Comparison of ENCODE assay signal across 12 cellular contexts in genomic region chr15:77541421-77542181, GRCh38.
A peak's percentile ranks its signal among the peaks of the same experiment; 100 is the strongest.
DNase-seq lines count a peak whose midpoint lies in the region; ATAC-seq and TF ChIP-seq lines count a peak whose summit lies in the region.
"Had no signal": no experiment of that assay in that cellular context is flagged by ENCODE, and none has a peak within 500 bp of the region (broad histone marks: within the 10 kb centered on the region; RNA-seq: fewer than 3 reads in every experiment).

No MANE protein-coding gene starts in this region.

- no peak for TF ChIP-seq CTCF in spleen (IDR thresholded peaks at IDR 0.05 in 8 of 11, conservative IDR thresholded peaks at IDR 0.05 in 3 of 11)

- no peaks in the 10 kb centered on the region for H3K9me3 ChIP-seq in spleen
- H3K9me3 ChIP-seq: colonic mucosa had no signal

- no peaks in the 10 kb centered on the region for H3K27me3 ChIP-seq in spleen (replicated peaks in 1 of 7)
- H3K27me3 ChIP-seq: colonic mucosa had no signal

- H3K27me3 Mint-ChIP-seq in dendritic cell treated with granulocyte-macrophage colony-stimulating factor and Interleukin-4, amounts not matched to agents 40 ng/mL and 50 ng/mL, for 4 days = peaks cover 32% of the 10 kb centered on the region

- DNase-seq in NCI-H226 (peak; percentile 48), left colon (no peak), spleen (peak; percentile 73), A172 (ENCODE audit: low spot score) (no peak), SHP77 treated with DMSO at 0.1 percent for 48 hours (lab: John Stamatoyannopoulos, UW) (no peak), epidermal melanocyte (ENCODE audit: insufficient read length, low spot score) (no peak)
- DNase-seq: activated CD8-positive, alpha-beta memory T cell treated with anti-CD3 and anti-CD28 coated beads, Interleukin-2, amount 50 U/mL, for 48 hours; colonic mucosa; NCI-H2081; T-cell had no signal

- H3K4me1 Mint-ChIP-seq in dendritic cell treated with granulocyte-macrophage colony-stimulating factor and Interleukin-4, amounts not matched to agents 40 ng/mL and 50 ng/mL, for 4 days (ENCODE audit: low read depth) = peaks cover 36% of the 10 kb centered on the region

- intact Hi-C loops in dendritic cell treated with granulocyte-macrophage colony-stimulating factor and Interleukin-4, amounts not matched to agents 40 ng/mL and 50 ng/mL, for 4 days (cut with micrococcal nuclease) = loop anchor here (2.0 kb wide), 1 partner anchor 355 kb away; no protein-coding TSS in a partner anchor
- intact Hi-C loops in left colon (cut with DNase I, micrococcal nuclease) (loop anchor here in 1 of 2 donors (5.0 to 10.0 kb wide), 2 partner anchors 424 to 517 kb away; no protein-coding TSS in a partner anchor), spleen (cut with DNase I; ENCODE audit: low total_unique reads) (loop anchor here (5.0 to 10.0 kb wide), 2 partner anchors 424 to 517 kb away; no protein-coding TSS in a partner anchor)

- no peaks in the 10 kb centered on the region for H3K9me3 Mint-ChIP-seq in dendritic cell treated with granulocyte-macrophage colony-stimulating factor and Interleukin-4, amounts not matched to agents 40 ng/mL and 50 ng/mL, for 4 days
- H3K9me3 Mint-ChIP-seq: T-cell had no signal

- H3K4me3 ChIP-seq in spleen = no peak overlapping the region
- H3K4me3 ChIP-seq: colonic mucosa had no signal

- no peaks in the 10 kb centered on the region for H3K36me3 ChIP-seq in spleen
- H3K36me3 ChIP-seq: colonic mucosa had no signal

- H3K36me3 Mint-ChIP-seq in dendritic cell treated with granulocyte-macrophage colony-stimulating factor and Interleukin-4, amounts not matched to agents 40 ng/mL and 50 ng/mL, for 4 days (ENCODE audit: low read depth) = no peaks in the 10 kb centered on the region
- H3K36me3 Mint-ChIP-seq: T-cell had no signal

- peaks cover 14 to 78% (median 49%) of the 10 kb centered on the region in 6 donors for H3K4me1 ChIP-seq in spleen

- 63 to 86% (median 73%) methylated on average over 12 to 13 of the region's 13 CpGs for WGBS in spleen, 5 donors

- H3K4me3 Mint-ChIP-seq in dendritic cell treated with granulocyte-macrophage colony-stimulating factor and Interleukin-4, amounts not matched to agents 40 ng/mL and 50 ng/mL, for 4 days = no peak overlapping the region

- peak overlapping the region in 7 of 8 donors; percentile 22 to 80 (median 70) for H3K27ac ChIP-seq in spleen
- H3K27ac ChIP-seq: colonic mucosa had no signal

- H3K27ac Mint-ChIP-seq in dendritic cell treated with granulocyte-macrophage colony-stimulating factor and Interleukin-4, amounts not matched to agents 40 ng/mL and 50 ng/mL, for 4 days = peak overlapping the region; percentile 74

- no peak for TF ChIP-seq POLR2A in spleen (IDR thresholded peaks at IDR 0.05)

- peak; percentile 12 for ATAC-seq in left colon
- ATAC-seq in HG03439 (IDR thresholded peaks at IDR 0.05; ENCODE audit: unreplicated experiment) = no peak
- ATAC-seq: T-cell had no signal

Comparison
In these comparisons a context has a peak if more than half of its experiments do, and no peak if none do; other contexts are left out.
1. DNase-seq: peak in NCI-H226 (single experiment) and spleen (single experiment); none in left colon (0 of 2), A172 (single experiment), SHP77 treated with DMSO at 0.1 percent for 48 hours (single experiment) and epidermal melanocyte (single experiment).